ENCODE assay signal across 1 cellular context in genomic region chr19:6039541-6040225, GRCh38.
TF ChIP-seq lines count a peak whose summit lies in the region.

No MANE protein-coding gene starts in this region.

TF ChIP-seq in GM12878, 131 proteins besides CTCF, POLR2A, EP300 and RAD21 (continued from another document):
- TF ChIP-seq CEBPB (IDR thresholded peaks at IDR 0.05; ENCODE audit: borderline replicate concordance in 1 of 2, low read depth in 2 of 2, low read length in 2 of 2): no peak
- no peak for TF ChIP-seq BRCA1 (IDR thresholded peaks at IDR 0.05; ENCODE audit: low read depth, low read length)
- TF ChIP-seq NFXL1 (IDR thresholded peaks at IDR 0.05; ENCODE audit: borderline replicate concordance): no peak
- no peak for TF ChIP-seq ZNF24 (IDR thresholded peaks at IDR 0.05)
- TF ChIP-seq KLF5 (IDR thresholded peaks at IDR 0.05; ENCODE audit: partially characterized antibody): no peak
- TF ChIP-seq ZSCAN29 (IDR thresholded peaks at IDR 0.05): no peak
- TF ChIP-seq MYC (IDR thresholded peaks at IDR 0.05; ENCODE audit: insufficient read depth, insufficient read length, insufficient replicate concordance, low read length, severe bottlenecking): no peak
- TF ChIP-seq ZNF384 (IDR thresholded peaks at IDR 0.05; ENCODE audit: borderline replicate concordance, low read depth, low read length): no peak
- TF ChIP-seq ZBTB11 (CRISPR knock-in tag; IDR thresholded peaks at IDR 0.05): no peak
- no peak for TF ChIP-seq SMARCA5 (IDR thresholded peaks at IDR 0.05)
- TF ChIP-seq TCF7 (IDR thresholded peaks at IDR 0.05; ENCODE audit: borderline replicate concordance): no peak
- no peak for TF ChIP-seq FOXM1 (IDR thresholded peaks at IDR 0.05; ENCODE audit: low read depth, low read length)
- TF ChIP-seq ZBED1 (IDR thresholded peaks at IDR 0.05; ENCODE audit: borderline replicate concordance): no peak
- TF ChIP-seq MEF2A (IDR thresholded peaks at IDR 0.05; ENCODE audit: insufficient read depth, low read depth, low read length): no peak
